ENCODE assay signal across 15 cellular contexts in the genomic region with DNA sequence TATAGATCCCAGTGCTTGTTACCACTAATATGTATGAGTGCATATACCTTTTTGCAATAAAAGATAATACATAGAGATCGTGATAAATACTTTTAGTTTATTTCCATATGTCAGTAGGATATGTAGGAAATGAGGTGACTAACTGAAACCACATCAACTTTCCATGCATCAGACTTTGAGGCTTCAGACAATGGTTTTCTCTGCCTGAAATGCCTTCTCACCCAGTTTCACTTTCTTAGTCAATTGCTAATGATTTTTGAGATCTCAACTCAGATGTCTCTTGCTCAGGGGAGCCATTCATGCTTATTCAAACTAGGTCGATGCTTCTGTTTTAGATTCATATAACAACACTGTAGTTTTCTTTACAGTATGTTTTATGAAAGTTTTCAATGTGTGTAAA.
DNase-seq lines count a peak whose midpoint lies in the region; ATAC-seq and TF ChIP-seq lines count a peak whose summit lies in the region.
"Had no signal": no experiment of that assay in that cellular context is flagged by ENCODE, and none has a peak within 500 bp of the region (broad histone marks: within the 10 kb centered on the region; RNA-seq: fewer than 3 reads in every experiment).

No MANE protein-coding gene starts in this region.

- no peak overlapping the region for H3K23ac ChIP-seq in mesenchymal stem cell (ENCODE audit: low read length in 2 of 2)

- H3K4me3 ChIP-seq in OCI-LY1 (ENCODE audit: low read depth, low read length, poor library complexity, severe bottlenecking) (no peak overlapping the region), mesenchymal stem cell (ENCODE audit: insufficient read depth in 1 of 2, low read depth in 1 of 2, low read length in 2 of 2) (no peak overlapping the region)
- H3K4me3 ChIP-seq: BLaER1, body of pancreas had no signal

- DNase-seq in mesenchymal stem cell = peak; percentile 11
- DNase-seq in hippocampal formation (lab: John Stamatoyannopoulos, UW) = no peak
- DNase-seq in activated CD8-positive, alpha-beta memory T cell treated with anti-CD3 and anti-CD28 coated beads, Interleukin-2, amount 50 U/mL, for 48 hours = no peak
- DNase-seq: activated CD4-positive, alpha-beta T cell treated with anti-CD3 and anti-CD28 coated beads, Interleukin-2, amount 50 U/mL, for 48 hours; activated effector memory CD4-positive, alpha-beta T cell treated with Interleukin-2 at 50 U/mL for 16 hours; body of pancreas; EL; NCI-H1417 treated with DMSO at 0.1 percent for 48 hours; NCI-H524 treated with DMSO at 0.1 percent for 48 hours; T-helper 2 cell had no signal

- H4K8ac ChIP-seq in mesenchymal stem cell (ENCODE audit: low read length) = no peak overlapping the region

- no peak overlapping the region for H3K4ac ChIP-seq in mesenchymal stem cell (ENCODE audit: low read depth in 1 of 2, low read length in 2 of 2)

- no peaks in the 10 kb centered on the region for H3K9me3 ChIP-seq in OCI-LY1 (ENCODE audit: low read length)
- H3K9me3 ChIP-seq in mesenchymal stem cell (ENCODE audit: control insufficient read depth, low read length) = peaks cover 3% of the 10 kb centered on the region
- H3K9me3 ChIP-seq: BLaER1, body of pancreas had no signal

- H3K4me2 ChIP-seq in OCI-LY1 (ENCODE audit: low read length) (peak overlapping the region; percentile 43), mesenchymal stem cell (ENCODE audit: low read length, poor library complexity, severe bottlenecking) (no peak overlapping the region)
- H3K4me2 ChIP-seq: BLaER1 had no signal

- peak overlapping the region; percentile 53; the same call in 1 of the 2 replicates for H2AFZ ChIP-seq in OCI-LY1 (ENCODE audit: low read length)
- H2AFZ ChIP-seq in mesenchymal stem cell (ENCODE audit: low read depth, low read length) = no peak overlapping the region

- no peak overlapping the region for H2BK15ac ChIP-seq in mesenchymal stem cell (ENCODE audit: low read depth, poor library complexity, severe bottlenecking)

- no peak overlapping the region for H4K91ac ChIP-seq in mesenchymal stem cell (ENCODE audit: low read length)

- H3K18ac ChIP-seq in mesenchymal stem cell (ENCODE audit: low read depth in 1 of 2, low read length in 2 of 2) = no peak overlapping the region

- H2BK5ac ChIP-seq in mesenchymal stem cell (ENCODE audit: low read depth, low read length, poor library complexity, severe bottlenecking) = no peak overlapping the region

- TF ChIP-seq CTCF in OCI-LY1 (IDR thresholded peaks at IDR 0.05; ENCODE audit: low read length) = no peak

- no peaks in the 10 kb centered on the region for H3K27me3 ChIP-seq in OCI-LY1 (ENCODE audit: insufficient read depth, low read length)
- no peaks in the 10 kb centered on the region for H3K27me3 ChIP-seq in mesenchymal stem cell (ENCODE audit: control insufficient read depth in 1 of 2, insufficient read depth in 1 of 2, low read length in 2 of 2)
- H3K27me3 ChIP-seq: BLaER1, body of pancreas had no signal

- ATAC-seq in GM19351 (IDR thresholded peaks at IDR 0.05; ENCODE audit: unreplicated experiment) (peak; percentile 65), HG03103 (IDR thresholded peaks at IDR 0.05; ENCODE audit: low read depth, unreplicated experiment) (peak; percentile 66), GM21825 (IDR thresholded peaks at IDR 0.05; ENCODE audit: unreplicated experiment) (no peak)
- ATAC-seq: body of pancreas had no signal

- no peak overlapping the region for H3K14ac ChIP-seq in mesenchymal stem cell (ENCODE audit: low read length in 2 of 2)

- no peak overlapping the region for H3K9ac ChIP-seq in OCI-LY1 (ENCODE audit: low read length)
- H3K9ac ChIP-seq in mesenchymal stem cell (ENCODE audit: low read length) = no peak overlapping the region
- H3K9ac ChIP-seq: BLaER1 had no signal

- H3K27ac ChIP-seq in OCI-LY1 (ENCODE audit: low read depth, low read length, poor library complexity, severe bottlenecking) (peak overlapping the region; percentile 1), mesenchymal stem cell (ENCODE audit: low read length, poor library complexity, severe bottlenecking) (no peak overlapping the region)
- H3K27ac ChIP-seq: BLaER1, body of pancreas had no signal

- H4K20me1 ChIP-seq in OCI-LY1 (ENCODE audit: insufficient read depth, low read length) = no peaks in the 10 kb centered on the region
- H4K20me1 ChIP-seq: BLaER1 had no signal

- H3K9me2 ChIP-seq in OCI-LY1 (ENCODE audit: low read depth, low read length) = no peaks in the 10 kb centered on the region

- H2AK5ac ChIP-seq in mesenchymal stem cell (ENCODE audit: low read length, severe bottlenecking) = no peak overlapping the region

- no peaks in the 10 kb centered on the region for H3K79me2 ChIP-seq in OCI-LY1 (ENCODE audit: insufficient read depth, low read length)

- no peaks in the 10 kb centered on the region for H3K79me1 ChIP-seq in mesenchymal stem cell (replicated peaks; ENCODE audit: low read length, poor library complexity, severe bottlenecking)

- H3F3A ChIP-seq in OCI-LY1 (ENCODE audit: insufficient read depth, low read length) = no peaks in the 10 kb centered on the region

- H2BK12ac ChIP-seq in mesenchymal stem cell (ENCODE audit: low read length in 2 of 2) = no peak overlapping the region

- H3K36me3 ChIP-seq in OCI-LY1 (ENCODE audit: insufficient read depth, low read length) = no peaks in the 10 kb centered on the region
- H3K36me3 ChIP-seq in mesenchymal stem cell (ENCODE audit: control insufficient read depth in 1 of 2, insufficient read depth in 2 of 2, low read depth in 1 of 2, low read length in 2 of 2) = no peaks in the 10 kb centered on the region
- H3K36me3 ChIP-seq: BLaER1 had no signal

- WGBS in mesenchymal stem cell = no CpG with 5 or more reads among the region's 2 CpGs

- H2BK120ac ChIP-seq in mesenchymal stem cell (ENCODE audit: low read depth, low read length) = no peak overlapping the region

- H3K4me1 ChIP-seq in OCI-LY1 (ENCODE audit: insufficient read depth, low read length, severe bottlenecking) (peaks cover 10% of the 10 kb centered on the region), mesenchymal stem cell (ENCODE audit: control insufficient read depth, insufficient read depth, low read depth, low read length) (no peaks in the 10 kb centered on the region)
- H3K4me1 ChIP-seq: body of pancreas had no signal
